In genomic region chr1:55893155-55893554, GRCh38 we compare ENCODE assay signal across 9 cellular contexts.
DNase-seq lines count a peak whose midpoint lies in the region; ATAC-seq, FAIRE-seq and TF ChIP-seq lines count a peak whose summit lies in the region.
"Had no signal": no experiment of that assay in that cellular context is flagged by ENCODE, and none has a peak within 500 bp of the region (broad histone marks: within the 10 kb centered on the region; RNA-seq: fewer than 3 reads in every experiment).

No MANE protein-coding gene starts in this region.

- no peaks in the 10 kb centered on the region for H3K27me3 ChIP-seq in uterus

- no peak overlapping the region for H3K27ac Mint-ChIP-seq in activated T-helper 1 cell treated with anti-CD3 and anti-CD28 coated beads, Interleukin-12 subunit alpha, Interleukin-12 subunit beta, Interleukin-2, Interleukin-4 antibody, amounts not matched to agents 30 ng/mL and 10 ng/mL and 1 ng/mL, durations not matched to agents 14 hours and 24 hours and 36 hours

- FAIRE-seq in H54 (lab: Jason Lieb, UNC) (peak; percentile 61), RCC 7860 (lab: Jason Lieb, UNC) (peak; percentile 64)

- TF ChIP-seq POLR2A in H54 (IDR thresholded peaks at IDR 0.05; ENCODE audit: low read depth, low read length): no peak
- no peak for TF ChIP-seq POLR2A in uterus (IDR thresholded peaks at IDR 0.05)

- H3K9me3 Mint-ChIP-seq in activated T-helper 1 cell treated with anti-CD3 and anti-CD28 coated beads, Interleukin-12 subunit alpha, Interleukin-12 subunit beta, Interleukin-2, Interleukin-4 antibody, amounts not matched to agents 30 ng/mL and 10 ng/mL and 1 ng/mL, durations not matched to agents 14 hours and 24 hours and 36 hours: no peaks in the 10 kb centered on the region

- TF ChIP-seq CTCF in coronary artery (IDR thresholded peaks at IDR 0.05) (no peak), uterus (IDR thresholded peaks at IDR 0.05) (no peak)

- no peak for ATAC-seq in GM19455 (IDR thresholded peaks at IDR 0.05; ENCODE audit: unreplicated experiment)

- no peaks in the 10 kb centered on the region for H3K36me3 Mint-ChIP-seq in activated T-helper 1 cell treated with anti-CD3 and anti-CD28 coated beads, Interleukin-12 subunit alpha, Interleukin-12 subunit beta, Interleukin-2, Interleukin-4 antibody, amounts not matched to agents 30 ng/mL and 10 ng/mL and 1 ng/mL, durations not matched to agents 14 hours and 24 hours and 36 hours (ENCODE audit: low read depth)

- intact Hi-C loops in uterus (cut with DNase I; ENCODE audit: low total_unique reads): no loop called here
- intact Hi-C loops in activated T-helper 1 cell treated with anti-CD3 and anti-CD28 coated beads, Interleukin-12 subunit alpha, Interleukin-12 subunit beta, Interleukin-2, Interleukin-4 antibody, amounts not matched to agents 30 ng/mL and 10 ng/mL and 1 ng/mL, durations not matched to agents 14 hours and 24 hours and 36 hours (cut with micrococcal nuclease): loop anchor here (5.0 kb wide), 2 partner anchors 516 to 606 kb away; no protein-coding TSS in a partner anchor

- peaks cover 0 to 6% of the 10 kb centered on the region in 2 donors for H3K9me3 ChIP-seq in uterus

- H3K4me3 Mint-ChIP-seq in activated T-helper 1 cell treated with anti-CD3 and anti-CD28 coated beads, Interleukin-12 subunit alpha, Interleukin-12 subunit beta, Interleukin-2, Interleukin-4 antibody, amounts not matched to agents 30 ng/mL and 10 ng/mL and 1 ng/mL, durations not matched to agents 14 hours and 24 hours and 36 hours: no peak overlapping the region

- H3K4me1 ChIP-seq in uterus: no peaks in the 10 kb centered on the region

- no peaks in the 10 kb centered on the region for H3K4me1 Mint-ChIP-seq in activated T-helper 1 cell treated with anti-CD3 and anti-CD28 coated beads, Interleukin-12 subunit alpha, Interleukin-12 subunit beta, Interleukin-2, Interleukin-4 antibody, amounts not matched to agents 30 ng/mL and 10 ng/mL and 1 ng/mL, durations not matched to agents 14 hours and 24 hours and 36 hours (ENCODE audit: low read depth)

- H3K4me3 ChIP-seq in coronary artery: no peak overlapping the region
- no peak overlapping the region for H3K4me3 ChIP-seq in uterus

- no peak overlapping the region for H3K27ac ChIP-seq in coronary artery
- H3K27ac ChIP-seq in uterus: no peak overlapping the region

- no peaks in the 10 kb centered on the region for H3K36me3 ChIP-seq in uterus

- H3K27me3 Mint-ChIP-seq in activated T-helper 1 cell treated with anti-CD3 and anti-CD28 coated beads, Interleukin-12 subunit alpha, Interleukin-12 subunit beta, Interleukin-2, Interleukin-4 antibody, amounts not matched to agents 30 ng/mL and 10 ng/mL and 1 ng/mL, durations not matched to agents 14 hours and 24 hours and 36 hours (ENCODE audit: insufficient read depth): peaks cover 2% of the 10 kb centered on the region

- DNase-seq in AML-193 (lab: John Stamatoyannopoulos, UW) (peak; percentile 34 to 37), H54 (ENCODE audit: insufficient read length, low spot score) (peak; percentile 16), RCC 7860 (ENCODE audit: low spot score) (peak; percentile 56), glomerular visceral epithelial cell (ENCODE audit: extremely low spot score) (peak; percentile 25), coronary artery (ENCODE audit: low spot score) (no peak), uterus (no peak)
- no peak for DNase-seq in activated T-helper 1 cell treated with anti-CD3 and anti-CD28 coated beads, Interleukin-12 subunit alpha, Interleukin-12 subunit beta, Interleukin-2, Interleukin-4 antibody, amounts not matched to agents 30 ng/mL and 10 ng/mL and 1 ng/mL, durations not matched to agents 14 hours and 24 hours and 36 hours (ENCODE audit: low spot score)
- DNase-seq: NCI-H2029 had no signal

Comparison
In these comparisons a context has a peak if more than half of its experiments do, and no peak if none do; other contexts are left out.
1. DNase-seq: peak in AML-193 (2 of 2), H54 (single experiment), RCC 7860 (single experiment) and glomerular visceral epithelial cell (single experiment); none in coronary artery (single experiment), uterus (0 of 2) and activated T-helper 1 cell treated with anti-CD3 and anti-CD28 coated beads, Interleukin-12 subunit alpha, Interleukin-12 subunit beta, Interleukin-2, Interleukin-4 antibody, amounts not matched to agents 30 ng/mL and 10 ng/mL and 1 ng/mL, durations not matched to agents 14 hours and 24 hours and 36 hours (single experiment).